In the genomic region with DNA sequence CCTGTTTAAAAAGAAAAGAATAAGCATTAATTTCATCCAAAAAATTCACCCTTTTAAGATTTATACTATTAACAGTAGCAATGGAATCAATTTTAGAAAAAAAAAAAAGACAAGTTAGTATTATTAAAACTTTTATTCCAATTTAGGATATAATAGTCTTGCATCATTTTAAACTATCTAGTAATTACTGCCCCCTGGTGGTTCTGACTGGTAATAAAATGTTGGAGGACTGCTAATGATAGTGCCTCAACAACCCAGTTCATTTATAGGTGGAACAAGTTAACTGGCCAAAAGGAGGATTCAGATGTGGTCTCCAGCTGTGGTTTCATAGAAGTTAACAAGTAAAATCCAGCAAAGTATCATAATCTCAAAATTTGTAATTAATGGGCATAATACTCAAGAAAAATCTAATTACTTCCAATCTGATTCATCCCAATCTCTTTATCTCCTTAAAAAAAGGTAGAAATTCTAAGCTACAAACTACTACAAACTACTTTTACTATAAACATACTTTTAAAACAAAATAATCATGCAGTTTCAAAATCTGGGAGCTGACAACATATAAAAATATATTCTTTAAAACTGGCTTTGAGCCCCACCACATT, we compare ENCODE assay signal across 8 cellular contexts. TPM values are rescaled to one million over a fixed set of nuclear protein-coding genes. Genes with fewer than 3 reads are reported as not detected.
DNase-seq lines count a peak whose midpoint lies in the region; ATAC-seq and TF ChIP-seq lines count a peak whose summit lies in the region.

No MANE protein-coding gene starts in this region.

- TF ChIP-seq POLR2A in right lobe of liver (IDR thresholded peaks at IDR 0.05) (no peak), thyroid gland (IDR thresholded peaks at IDR 0.05) (no peak)

- POLR2A ChIA-PET in A673 (lab: Charles Lee; ENCODE audit: low non-redundant PET), result no interaction called here

- H3K9me3 ChIP-seq in A673 (ENCODE audit: low read depth, low read length, poor library complexity, severe bottlenecking) (no peaks in the 10 kb centered on the region), SU-DHL-6 (ENCODE audit: insufficient read depth, low read length) (no peaks in the 10 kb centered on the region), right lobe of liver (no peaks in the 10 kb centered on the region), thyroid gland (no peaks in the 10 kb centered on the region)

- H3K9ac ChIP-seq in SU-DHL-6 (ENCODE audit: low read length), result no peak overlapping the region

- H3K27me3 ChIP-seq in A673 (replicated peaks; ENCODE audit: insufficient read depth, low read depth, low read length, poor library complexity), result no peaks in the 10 kb centered on the region
- H3K27me3 ChIP-seq in GM06990 (replicated peaks; ENCODE audit: control insufficient read depth, insufficient read depth, low read length), result no peaks in the 10 kb centered on the region
- H3K27me3 ChIP-seq in SU-DHL-6 (ENCODE audit: low read length), result no peaks in the 10 kb centered on the region
- H3K27me3 ChIP-seq in right lobe of liver, result no peaks in the 10 kb centered on the region
- no peaks in the 10 kb centered on the region for H3K27me3 ChIP-seq in thyroid gland

- H3K4me3 ChIP-seq in A673 (ENCODE audit: low read depth, low read length, poor library complexity, severe bottlenecking), result no peak overlapping the region
- H3K4me3 ChIP-seq in GM06990 (replicated peaks; ENCODE audit: low read depth, low read length), result no peak overlapping the region
- H3K4me3 ChIP-seq in SU-DHL-6 (ENCODE audit: insufficient read depth, low read length, poor library complexity, severe bottlenecking), result no peak overlapping the region
- H3K4me3 ChIP-seq in choroid plexus epithelial cell (ENCODE audit: low read depth, low read length), result no peak overlapping the region
- no peak overlapping the region for H3K4me3 ChIP-seq in right lobe of liver
- H3K4me3 ChIP-seq in thyroid gland (replicated peaks in 1 of 3), result no peak overlapping the region

- H3K79me2 ChIP-seq in SU-DHL-6 (ENCODE audit: insufficient read depth, low read length), result no peaks in the 10 kb centered on the region

- ATAC-seq in HG02571 (IDR thresholded peaks at IDR 0.05; ENCODE audit: unreplicated experiment) (peak; percentile 74), right lobe of liver (peak; percentile 78 to 83 (median 82))

- TF ChIP-seq CTCF in A673 (conservative IDR thresholded peaks at IDR 0.05; ENCODE audit: low read depth, low read length) (peak; percentile 81), GM06990 (IDR thresholded peaks at IDR 0.05; ENCODE audit: insufficient read depth, low read length, poor library complexity, severe bottlenecking) (peak; percentile 58), SU-DHL-6 (IDR thresholded peaks at IDR 0.05; ENCODE audit: insufficient read depth, low read length, poor library complexity, severe bottlenecking) (peak; percentile 88), choroid plexus epithelial cell (conservative IDR thresholded peaks at IDR 0.05; ENCODE audit: low read depth, low read length) (peak; percentile 63), right lobe of liver (IDR thresholded peaks at IDR 0.05) (peak; percentile 70 to 85 (median 82)), thyroid gland (IDR thresholded peaks at IDR 0.05) (peak; percentile 30 to 73 (median 54))

- DNase-seq in A673 (ENCODE audit: low spot score) (peak; percentile 77), GM06990 (ENCODE audit: extremely low read depth, insufficient read length) (peak; percentile 37), NAMALWA (ENCODE audit: low spot score) (peak; percentile 87), choroid plexus epithelial cell (ENCODE audit: low read depth) (peak; percentile 79), right lobe of liver (no peak), thyroid gland (peak; percentile 10 to 11)

- intact Hi-C loops in A673 (cut with micrococcal nuclease; ENCODE audit: unreplicated experiment) (loop anchor here (5.0 kb wide), 1 partner anchor 277 kb away; no protein-coding TSS in a partner anchor), right lobe of liver (cut with DNase I) (no loop called here), thyroid gland (cut with DNase I) (no loop called here)

- no peak overlapping the region for H3K4me2 ChIP-seq in SU-DHL-6 (ENCODE audit: low read depth, low read length, poor library complexity, severe bottlenecking)

- CTCF ChIA-PET in A673 (lab: Charles Lee), result no interaction called here

- no peak overlapping the region for H3K27ac ChIP-seq in A673 (ENCODE audit: low read depth, low read length, poor library complexity, severe bottlenecking)
- no peak overlapping the region for H3K27ac ChIP-seq in SU-DHL-6 (ENCODE audit: low read depth, low read length)
- no peak overlapping the region for H3K27ac ChIP-seq in right lobe of liver
- no peak overlapping the region for H3K27ac ChIP-seq in thyroid gland

- peaks cover 10% of the 10 kb centered on the region for H3F3A ChIP-seq in SU-DHL-6 (ENCODE audit: insufficient read depth)

- no peaks in the 10 kb centered on the region for H3K9me2 ChIP-seq in SU-DHL-6 (replicated peaks; ENCODE audit: insufficient read depth, low read length)

- H3K36me3 ChIP-seq in A673 (ENCODE audit: insufficient read depth, low read length, poor library complexity, severe bottlenecking), result peaks cover 10% of the 10 kb centered on the region
- no peaks in the 10 kb centered on the region for H3K36me3 ChIP-seq in GM06990 (ENCODE audit: control insufficient read depth, insufficient read depth, low read length)
- peaks cover 46% of the 10 kb centered on the region for H3K36me3 ChIP-seq in SU-DHL-6 (ENCODE audit: low read length)
- peaks cover 0 to 21% (median 2%) of the 10 kb centered on the region in 4 donors for H3K36me3 ChIP-seq in right lobe of liver
- no peaks in the 10 kb centered on the region for H3K36me3 ChIP-seq in thyroid gland

- H3K4me1 ChIP-seq in A673 (ENCODE audit: insufficient read depth, low read length, poor library complexity, severe bottlenecking), result no peaks in the 10 kb centered on the region
- H3K4me1 ChIP-seq in right lobe of liver, result no peaks in the 10 kb centered on the region
- H3K4me1 ChIP-seq in thyroid gland, result no peaks in the 10 kb centered on the region

- no peak overlapping the region for H2AFZ ChIP-seq in SU-DHL-6 (ENCODE audit: low read depth, low read length, severe bottlenecking)

- BruUV-seq in A673 (replicated peaks; lab: Mats Ljungman, UMichigan), result no TSS peak

- H4K20me1 ChIP-seq in SU-DHL-6 (ENCODE audit: low read depth, low read length), result no peaks in the 10 kb centered on the region

RNA-seq across cellular contexts. Expression of gene WDR49, which starts 30.7 kb away (rescaled TPM):
- total RNA-seq in A673 (2021), result not detected in 2 replicates
- under 1 TPM in 1 of 6 experiments, not detected in 5; 0.16 TPM for total RNA-seq in right lobe of liver
- total RNA-seq in thyroid gland, result 1 to 10 TPM in 3 of 4 donors, under 1 TPM in 1; 0.56 to 2.2 (median 1.6) TPM

RNA-seq across cellular contexts. Expression of gene PDCD10, which starts 50.2 kb away (rescaled TPM):
- total RNA-seq in A673 (2021), result 43.9 and 47.0 TPM in 2 replicates
- 10 to 100 TPM; 12.9 to 39.1 (median 22.2) TPM for total RNA-seq in right lobe of liver
- 10 to 100 TPM; 56.7 to 80.8 (median 76.9) TPM for total RNA-seq in thyroid gland

RNA-seq across cellular contexts. Expression of gene SERPINI1, which starts 51.0 kb away (rescaled TPM):
- 0.30 and 0.63 TPM in 2 replicates for total RNA-seq in A673 (2021)
- 1 to 10 TPM in 2 of 6 experiments, under 1 TPM in 4; 0.40 to 3.0 (median 0.62) TPM for total RNA-seq in right lobe of liver
- total RNA-seq in thyroid gland, result 1 to 10 TPM; 3.1 to 4.0 (median 3.5) TPM

Comparison
In these comparisons a context has a peak if more than half of its experiments do, and no peak if none do; other contexts are left out.
1. DNase-seq: peak in A673 (single experiment), GM06990 (single experiment), NAMALWA (single experiment), choroid plexus epithelial cell (single experiment) and thyroid gland (2 of 2); none in right lobe of liver (0 of 3).
2. Peak in every context shown above with its lines, with median percentiles within 50 percentile points of each other: CTCF ChIP-seq.